8 cellular contexts compared by ENCODE assay signal in genomic region chrX:119565110-119565663, GRCh38. TPM values are rescaled to one million over a fixed set of nuclear protein-coding genes. Genes with fewer than 3 reads are reported as not detected.
DNase-seq lines count a peak whose midpoint lies in the region; ATAC-seq lines count a peak whose summit lies in the region.

Gene STEEP1 (minus strand): TSS chrX:119565409. CDS start chrX:119565355, 54 bp downstream.

- no peak within 1 kb of the TSS for H2AK5ac ChIP-seq in mesenchymal stem cell (ENCODE audit: low read length, severe bottlenecking)

- H2BK15ac ChIP-seq in mesenchymal stem cell (ENCODE audit: low read depth, poor library complexity, severe bottlenecking), result no peak within 1 kb of the TSS

- H3K14ac ChIP-seq in mesenchymal stem cell (ENCODE audit: low read length in 2 of 2), result no peak within 1 kb of the TSS

- H3K27me3 Mint-ChIP-seq in CD8-positive, alpha-beta memory T cell, result peaks cover 0 to 6% of the 10 kb centered on the region in 2 donors

- no peak within 1 kb of the TSS for H2BK5ac ChIP-seq in mesenchymal stem cell (ENCODE audit: low read depth, low read length, poor library complexity, severe bottlenecking)

- peak; percentile 72 to 89 (median 79) for DNase-seq in CD8-positive, alpha-beta memory T cell
- DNase-seq in HUDEP-2 (lab: John Stamatoyannopoulos, UW; ENCODE audit: unreplicated experiment in 76 of 76), result peak; percentile 2 to 87 (median 71)
- peak; percentile 92 for DNase-seq in NOMO-1 treated with dmso at 0.1 percent for 144 hours (lab: John Stamatoyannopoulos, UW; ENCODE audit: unreplicated experiment)
- DNase-seq in activated CD8-positive, alpha-beta memory T cell treated with anti-CD3 and anti-CD28 coated beads for 4 hours (ENCODE audit: low read depth in 2 of 2), result peak; percentile 77 to 81
- peak; percentile 94 for DNase-seq in mesenchymal stem cell
- peak; percentile 67 for DNase-seq in stimulated activated CD8-positive, alpha-beta memory T cell treated with anti-CD3 and anti-CD28 coated beads, Interleukin-12 subunit alpha, Interleukin-12 subunit beta, amount 100 ng/mL, for 24 hours (ENCODE audit: extremely low read depth)

- peak within 1 kb of the TSS; percentile 93 to 99 (median 95) for H3K4me3 Mint-ChIP-seq in CD8-positive, alpha-beta memory T cell

- H3K4me3 ChIP-seq in CD8-positive, alpha-beta memory T cell (ENCODE audit: low read length), result peak within 1 kb of the TSS; percentile 82
- peak within 1 kb of the TSS; percentile 87 for H3K4me3 ChIP-seq in endocrine pancreas (ENCODE audit: control insufficient read depth, insufficient read depth, low read length)
- peak within 1 kb of the TSS; percentile 61 to 85 for H3K4me3 ChIP-seq in mesenchymal stem cell (ENCODE audit: insufficient read depth in 1 of 2, low read depth in 1 of 2, low read length in 2 of 2)

- no peak within 1 kb of the TSS for H4K8ac ChIP-seq in mesenchymal stem cell (ENCODE audit: low read length)

- peaks cover 19 to 33% (median 25%) of the 10 kb centered on the region in 3 donors for H3K4me1 Mint-ChIP-seq in CD8-positive, alpha-beta memory T cell

- H2BK12ac ChIP-seq in mesenchymal stem cell (ENCODE audit: low read length in 2 of 2), result no peak within 1 kb of the TSS

- peak within 1 kb of the TSS; percentile 79 for H3K27ac ChIP-seq in CD8-positive, alpha-beta memory T cell (ENCODE audit: low read depth, low read length)
- H3K27ac ChIP-seq in mesenchymal stem cell (ENCODE audit: low read length, poor library complexity, severe bottlenecking), result no peak within 1 kb of the TSS

- CTCF ChIA-PET in CD8-positive, alpha-beta memory T cell (lab: Charles Lee), result interaction anchor here (0.9 to 1.8 kb wide), 2 partner anchors 11 to 164 kb away, joined by 3 to 4 read pairs; no protein-coding TSS in a partner anchor

- peaks cover 0 to 16% (median 0%) of the 10 kb centered on the region in 3 donors for H3K36me3 Mint-ChIP-seq in CD8-positive, alpha-beta memory T cell

- H3K9me3 Mint-ChIP-seq in CD8-positive, alpha-beta memory T cell, result no peaks in the 10 kb centered on the region

- H3K18ac ChIP-seq in mesenchymal stem cell (ENCODE audit: low read depth in 1 of 2, low read length in 2 of 2), result no peak within 1 kb of the TSS

- no peak within 1 kb of the TSS for H2BK120ac ChIP-seq in mesenchymal stem cell (ENCODE audit: low read depth, low read length)

- WGBS in mesenchymal stem cell, result under 1% methylated on average over 25 of the region's 26 CpGs

- H3K9ac ChIP-seq in endocrine pancreas (ENCODE audit: control insufficient read depth, insufficient read depth, low read length) (peak within 1 kb of the TSS; percentile 60), mesenchymal stem cell (ENCODE audit: low read length) (peak within 1 kb of the TSS; percentile 94)

- no peak within 1 kb of the TSS for H2AFZ ChIP-seq in mesenchymal stem cell (ENCODE audit: low read depth, low read length)

- peak within 1 kb of the TSS; percentile 90 to 99 (median 96) for H3K27ac Mint-ChIP-seq in CD8-positive, alpha-beta memory T cell

- no peak within 1 kb of the TSS for H3K23ac ChIP-seq in mesenchymal stem cell (ENCODE audit: low read length in 2 of 2)

- POLR2A ChIA-PET in CD8-positive, alpha-beta memory T cell (lab: Charles Lee), result interaction anchor here (1.7 kb wide), 1 partner anchor 9 kb away, joined by 10 read pairs; the partner anchor contains the start of gene UBE2A

- peaks cover 5% of the 10 kb centered on the region for H3K4me1 ChIP-seq in CD8-positive, alpha-beta memory T cell (ENCODE audit: insufficient read depth, low read length)
- H3K4me1 ChIP-seq in endocrine pancreas (ENCODE audit: control insufficient read depth, insufficient read depth, low read length) (no peaks in the 10 kb centered on the region), mesenchymal stem cell (ENCODE audit: control insufficient read depth, insufficient read depth, low read depth, low read length) (no peaks in the 10 kb centered on the region)

- no peaks in the 10 kb centered on the region for H3K9me3 ChIP-seq in CD8-positive, alpha-beta memory T cell (ENCODE audit: low read length)
- H3K9me3 ChIP-seq in endocrine pancreas (ENCODE audit: control insufficient read depth, low read length), result no peaks in the 10 kb centered on the region
- no peaks in the 10 kb centered on the region for H3K9me3 ChIP-seq in mesenchymal stem cell (ENCODE audit: control insufficient read depth, low read length)

- ATAC-seq in GM21367 (IDR thresholded peaks at IDR 0.05; ENCODE audit: unreplicated experiment), result peak; percentile 92

- H3K4ac ChIP-seq in mesenchymal stem cell (ENCODE audit: low read depth in 1 of 2, low read length in 2 of 2), result no peak within 1 kb of the TSS

- H3K79me1 ChIP-seq in mesenchymal stem cell (replicated peaks; ENCODE audit: low read length, poor library complexity, severe bottlenecking), result peaks cover 2% of the 10 kb centered on the region

- no peaks in the 10 kb centered on the region for H3K27me3 ChIP-seq in CD8-positive, alpha-beta memory T cell (ENCODE audit: insufficient read depth, low read length, poor library complexity, severe bottlenecking)
- H3K27me3 ChIP-seq in endocrine pancreas (ENCODE audit: control insufficient read depth, insufficient read depth, low read length) (no peaks in the 10 kb centered on the region), mesenchymal stem cell (ENCODE audit: control insufficient read depth in 1 of 2, insufficient read depth in 1 of 2, low read length in 2 of 2) (no peaks in the 10 kb centered on the region)

- H4K91ac ChIP-seq in mesenchymal stem cell (ENCODE audit: low read length), result no peak within 1 kb of the TSS

- H3K36me3 ChIP-seq in CD8-positive, alpha-beta memory T cell (ENCODE audit: insufficient read depth, low read length), result no peaks in the 10 kb centered on the region
- H3K36me3 ChIP-seq in endocrine pancreas (ENCODE audit: control insufficient read depth, insufficient read depth, low read length), result no peaks in the 10 kb centered on the region
- H3K36me3 ChIP-seq in mesenchymal stem cell (ENCODE audit: control insufficient read depth in 1 of 2, insufficient read depth in 2 of 2, low read depth in 1 of 2, low read length in 2 of 2), result peaks cover 0 to 6% of the 10 kb centered on the region in 2 experiments

- H3K4me2 ChIP-seq in mesenchymal stem cell (ENCODE audit: low read length, poor library complexity, severe bottlenecking), result peak within 1 kb of the TSS; percentile 66

RNA-seq across cellular contexts. Expression of gene STEEP1, which starts in this region (rescaled TPM):
- total RNA-seq in CD8-positive, alpha-beta memory T cell, result 10 to 100 TPM; 30.9 to 33.0 TPM
- 19.2 TPM for polyA plus RNA-seq in CD8-positive, alpha-beta memory T cell
- 14.8 TPM for polyA plus RNA-seq in mesenchymal stem cell (2013, experiment 1 of 2)
- 14.3 TPM for polyA plus RNA-seq in mesenchymal stem cell (2013, experiment 2 of 2)
